Comparison of ENCODE assay signal across 18 cellular contexts in genomic region chr14:75402867-75403413, GRCh38.
"Had no signal": no experiment of that assay in that cellular context is flagged by ENCODE, and none has a peak within 500 bp of the region (broad histone marks: within the 10 kb centered on the region; RNA-seq: fewer than 3 reads in every experiment).

No MANE protein-coding gene starts in this region.

- H3K9me3 ChIP-seq: gastroesophageal sphincter, tibial artery had no signal

- H3K27me3 Mint-ChIP-seq: activated naive CD8-positive, alpha-beta T cell had no signal

- H3K4me3 Mint-ChIP-seq: activated naive CD8-positive, alpha-beta T cell; activated T-helper 1 cell treated with anti-CD3 and anti-CD28 coated beads, Interleukin-12 subunit alpha, Interleukin-12 subunit beta, Interleukin-2, Interleukin-4 antibody, amounts not matched to agents 30 ng/mL and 10 ng/mL and 1 ng/mL, durations not matched to agents 14 hours and 24 hours and 36 hours had no signal

- DNase-seq: activated CD4-positive, alpha-beta T cell treated with anti-CD3 and anti-CD28 coated beads for 1 hour; activated CD4-positive, alpha-beta T cell treated with anti-CD3 and anti-CD28 coated beads, Interleukin-2, amount 50 U/mL, for 4 hours; cerebellar nuclear complex; cortex of kidney; erythroblast; heart left ventricle; left ventricle myocardium inferior; mammary epithelial cell; occipital lobe; retina; stimulated activated CD4-positive, alpha-beta T cell treated with anti-CD3 and anti-CD28 coated beads, Interleukin-2, amount 100 ng/mL, for 24 hours; stimulated activated naive CD8-positive, alpha-beta T cell treated with anti-CD3 and anti-CD28 coated beads, Interleukin-15, Interleukin-2, amounts not matched to agents 100 U/mL and 50 U/mL, for 24 hours; substantia nigra; tibial artery had no signal

- ATAC-seq: gastroesophageal sphincter; heart left ventricle; stimulated activated naive CD8-positive, alpha-beta T cell treated with anti-CD3 and anti-CD28 coated beads, Interleukin-15, Interleukin-2, amounts not matched to agents 100 U/mL and 50 U/mL, for 24 hours had no signal

- H3K27ac ChIP-seq: VCaP had no signal

- H3K36me3 Mint-ChIP-seq: activated naive CD8-positive, alpha-beta T cell had no signal

- H3K27ac Mint-ChIP-seq: activated naive CD8-positive, alpha-beta T cell; activated T-helper 1 cell treated with anti-CD3 and anti-CD28 coated beads, Interleukin-12 subunit alpha, Interleukin-12 subunit beta, Interleukin-2, Interleukin-4 antibody, amounts not matched to agents 30 ng/mL and 10 ng/mL and 1 ng/mL, durations not matched to agents 14 hours and 24 hours and 36 hours had no signal

- H3K27me3 ChIP-seq: gastroesophageal sphincter, heart left ventricle, tibial artery had no signal
